ENCODE assay signal across 8 cellular contexts in genomic region chr18:76658627-76659026, GRCh38.
DNase-seq lines count a peak whose midpoint lies in the region; ATAC-seq and TF ChIP-seq lines count a peak whose summit lies in the region.

No MANE protein-coding gene starts in this region.

- H2AFZ ChIP-seq in DND-41 (ENCODE audit: low read depth, low read length): no peak overlapping the region

- peaks cover 5% of the 10 kb centered on the region for H3K27me3 ChIP-seq in DND-41 (ENCODE audit: insufficient read depth, low read length, poor library complexity)
- peaks cover 32% of the 10 kb centered on the region for H3K27me3 ChIP-seq in Panc1 (ENCODE audit: control insufficient read depth, insufficient read depth, low read length)
- H3K27me3 ChIP-seq in right atrium auricular region: peaks cover 0 to 3% of the 10 kb centered on the region in 2 donors

- H3K4me3 ChIP-seq in DND-41 (ENCODE audit: low read depth in 1 of 2, low read length in 2 of 2) (no peak overlapping the region), Panc1 (ENCODE audit: low read depth in 2 of 2, low read length in 2 of 2) (no peak overlapping the region), right atrium auricular region (no peak overlapping the region)

- in situ Hi-C loops in Panc1 (cut with HindIII; ENCODE audit: low pct_unique_long_range_greater_than_20kb, low sequenced_read_pairs): no loop called here

- H3K79me2 ChIP-seq in DND-41 (ENCODE audit: insufficient read depth, low read length): no peaks in the 10 kb centered on the region

- H3K9ac ChIP-seq in DND-41 (ENCODE audit: low read depth, low read length): no peak overlapping the region

- H4K20me1 ChIP-seq in DND-41 (ENCODE audit: insufficient read depth, low read length): no peaks in the 10 kb centered on the region

- H3K9me3 ChIP-seq in DND-41 (ENCODE audit: insufficient read depth, low read length, severe bottlenecking): no peaks in the 10 kb centered on the region
- no peaks in the 10 kb centered on the region for H3K9me3 ChIP-seq in Panc1 (ENCODE audit: control insufficient read depth, insufficient read depth, low read depth, low read length)
- no peaks in the 10 kb centered on the region for H3K9me3 ChIP-seq in right atrium auricular region

- H3K4me2 ChIP-seq in DND-41 (ENCODE audit: insufficient read depth, low read length): no peak overlapping the region

- ATAC-seq in DND-41 (ENCODE audit: insufficient read depth, low read depth) (peak; percentile 93), GM21576 (IDR thresholded peaks at IDR 0.05; ENCODE audit: unreplicated experiment) (peak; percentile 50), Panc1 (no peak), HG03039 (IDR thresholded peaks at IDR 0.05; ENCODE audit: unreplicated experiment) (no peak)

- peaks cover 20% of the 10 kb centered on the region for H3K4me1 ChIP-seq in DND-41 (ENCODE audit: insufficient read depth, low read length)
- no peaks in the 10 kb centered on the region for H3K4me1 ChIP-seq in Panc1 (ENCODE audit: control insufficient read depth, insufficient read depth, low read length)
- no peaks in the 10 kb centered on the region for H3K4me1 ChIP-seq in right atrium auricular region

- CTCF ChIA-PET in Panc1 (lab: Charles Lee): interaction anchor here (2.1 kb wide), 1 partner anchor 11 kb away, joined by 6 read pairs; no protein-coding TSS in a partner anchor

- no peaks in the 10 kb centered on the region for H3K36me3 ChIP-seq in DND-41 (ENCODE audit: insufficient read depth, low read length)
- H3K36me3 ChIP-seq in Panc1 (ENCODE audit: control insufficient read depth, insufficient read depth, low read length): no peaks in the 10 kb centered on the region
- H3K36me3 ChIP-seq in right atrium auricular region: no peaks in the 10 kb centered on the region

- no peak overlapping the region for H3K27ac ChIP-seq in DND-41 (ENCODE audit: low read length)
- H3K27ac ChIP-seq in Panc1 (ENCODE audit: low read length): no peak overlapping the region
- no peak overlapping the region for H3K27ac ChIP-seq in right atrium auricular region

- POLR2A ChIA-PET in Panc1 (lab: Charles Lee): interaction anchor here (0.7 to 1.0 kb wide), 2 partner anchors 208 to 256 kb away, joined by 3 read pairs; no protein-coding TSS in a partner anchor

- DNase-seq in DND-41 (peak; percentile 67), Panc1 (ENCODE audit: low read depth, low spot score) (no peak), iPS-NIHi11 (ENCODE audit: low spot score) (peak; percentile 83), HT-29 (ENCODE audit: low spot score) (no peak), right atrium auricular region (ENCODE audit: low spot score) (no peak), NCI-H446 treated with DMSO at 0.1 percent for 48 hours (lab: John Stamatoyannopoulos, UW) (no peak)

- intact Hi-C loops in Panc1 (cut with micrococcal nuclease; ENCODE audit: unreplicated experiment): no loop called here

- BruUV-seq in Panc1 (replicated peaks; lab: Mats Ljungman, UMichigan): no TSS peak

- peak; percentile 74 for TF ChIP-seq CTCF in DND-41 (IDR thresholded peaks at IDR 0.05; ENCODE audit: borderline replicate concordance, extremely low read depth, low read length, poor library complexity, severe bottlenecking)
- TF ChIP-seq CTCF in Panc1 (IDR thresholded peaks at IDR 0.05): peak; percentile 77
- no peak for TF ChIP-seq CTCF in right atrium auricular region (IDR thresholded peaks at IDR 0.05)

Comparison
In these comparisons a context has a peak if more than half of its experiments do, and no peak if none do; other contexts are left out.
1. ATAC-seq: peak in DND-41 (single experiment) and GM21576 (single experiment); none in Panc1 (single experiment) and HG03039 (single experiment).
2. DNase-seq: peak in DND-41 (single experiment) and iPS-NIHi11 (single experiment); none in Panc1 (single experiment), HT-29 (single experiment), right atrium auricular region (single experiment) and NCI-H446 treated with DMSO at 0.1 percent for 48 hours (single experiment).
3. CTCF ChIP-seq: peak in DND-41 (single experiment) and Panc1 (single experiment); none in right atrium auricular region (0 of 2).